Comparison of ENCODE assay signal across 1 cellular context in the genomic region with DNA sequence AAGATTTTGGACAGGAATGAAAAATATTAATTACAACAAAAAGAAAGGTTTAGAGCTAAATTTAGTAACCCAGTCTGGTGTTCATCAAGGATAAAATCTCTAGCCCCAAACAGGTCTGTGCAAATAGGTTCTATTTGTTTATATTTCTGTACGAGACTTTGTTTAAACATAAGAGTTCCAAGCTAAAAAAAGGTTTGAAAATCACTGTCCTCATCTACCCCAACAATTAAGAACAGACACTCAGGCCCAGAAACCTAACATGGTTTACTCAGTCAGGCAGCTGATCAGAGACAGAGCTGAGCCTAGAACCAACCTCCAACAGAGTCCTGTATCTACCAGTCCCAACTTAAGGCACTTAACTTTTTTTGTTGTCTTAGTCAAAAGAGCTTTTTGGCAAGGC.
TF ChIP-seq lines count a peak whose summit lies in the region.

No MANE protein-coding gene starts in this region.

TF ChIP-seq in IMR-90, 13 proteins besides CTCF, POLR2A, EP300 and RAD21:
- TF ChIP-seq NFE2L2 (IDR thresholded peaks at IDR 0.05; ENCODE audit: low read depth, low read length): no peak
- TF ChIP-seq, protein P1, sequence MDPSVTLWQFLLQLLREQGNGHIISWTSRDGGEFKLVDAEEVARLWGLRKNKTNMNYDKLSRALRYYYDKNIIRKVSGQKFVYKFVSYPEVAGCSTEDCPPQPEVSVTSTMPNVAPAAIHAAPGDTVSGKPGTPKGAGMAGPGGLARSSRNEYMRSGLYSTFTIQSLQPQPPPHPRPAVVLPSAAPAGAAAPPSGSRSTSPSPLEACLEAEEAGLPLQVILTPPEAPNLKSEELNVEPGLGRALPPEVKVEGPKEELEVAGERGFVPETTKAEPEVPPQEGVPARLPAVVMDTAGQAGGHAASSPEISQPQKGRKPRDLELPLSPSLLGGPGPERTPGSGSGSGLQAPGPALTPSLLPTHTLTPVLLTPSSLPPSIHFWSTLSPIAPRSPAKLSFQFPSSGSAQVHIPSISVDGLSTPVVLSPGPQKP (IDR thresholded peaks at IDR 0.05; ENCODE audit: borderline replicate concordance, low read depth, low read length): no peak
- TF ChIP-seq CEBPB (IDR thresholded peaks at IDR 0.05; ENCODE audit: low read depth, low read length): no peak
- TF ChIP-seq MXI1 (IDR thresholded peaks at IDR 0.05; ENCODE audit: borderline replicate concordance, low read depth, low read length): no peak
- no peak for TF ChIP-seq RFX5 (IDR thresholded peaks at IDR 0.05; ENCODE audit: low read depth, low read length)
- TF ChIP-seq MAZ (IDR thresholded peaks at IDR 0.05; ENCODE audit: borderline replicate concordance, low read depth, low read length): no peak
- no peak for TF ChIP-seq SMC3 (IDR thresholded peaks at IDR 0.05; ENCODE audit: low read depth, low read length)
- TF ChIP-seq MAFK (IDR thresholded peaks at IDR 0.05; ENCODE audit: low read depth, low read length): no peak
TF ChIP-seq in IMR-90: peak in this region for 0.
